Comparison of ENCODE assay signal across 25 cellular contexts in genomic region chr3:162211470-162211869, GRCh38.
"Had no signal": no experiment of that assay in that cellular context is flagged by ENCODE, and none has a peak within 500 bp of the region (broad histone marks: within the 10 kb centered on the region; RNA-seq: fewer than 3 reads in every experiment).

No MANE protein-coding gene starts in this region.

- H3K4me1 Mint-ChIP-seq: endodermal cell; stimulated activated effector memory CD8-positive, alpha-beta T cell treated with anti-CD3 and anti-CD28 coated beads, Interleukin-12 subunit alpha, Interleukin-12 subunit beta, amount 100 ng/mL, for 72 hours had no signal

- H3K4me3 ChIP-seq: hepatocyte, lung, ovary, right atrium auricular region, sigmoid colon, smooth muscle cell, suprapubic skin, thyroid gland had no signal

- H3K4me2 ChIP-seq: hepatocyte, smooth muscle cell had no signal

- ATAC-seq: left colon; left ventricle myocardium superior; stimulated activated effector memory CD8-positive, alpha-beta T cell treated with anti-CD3 and anti-CD28 coated beads, Interleukin-12 subunit alpha, Interleukin-12 subunit beta, amount 100 ng/mL, for 72 hours; stimulated activated naive CD8-positive, alpha-beta T cell treated with anti-CD3 and anti-CD28 coated beads, Interleukin-15, Interleukin-2, amounts not matched to agents 100 U/mL and 50 U/mL, for 24 hours had no signal

- DNase-seq: endodermal cell; erythroblast; foreskin melanocyte; head of caudate nucleus; left colon; left ventricle myocardium superior; mesenchymal stem cell; midbrain; ovary; sigmoid colon; stimulated activated CD4-positive, alpha-beta T cell treated with anti-CD3 and anti-CD28 coated beads, Interleukin-2, amount 100 ng/mL, for 48 hours; stimulated activated naive CD8-positive, alpha-beta T cell treated with anti-CD3 and anti-CD28 coated beads, Interleukin-15, Interleukin-2, amounts not matched to agents 100 U/mL and 50 U/mL, for 24 hours; thyroid gland had no signal

- H3K36me3 Mint-ChIP-seq: stimulated activated effector memory CD8-positive, alpha-beta T cell treated with anti-CD3 and anti-CD28 coated beads, Interleukin-12 subunit alpha, Interleukin-12 subunit beta, amount 100 ng/mL, for 72 hours; type B pancreatic cell had no signal

- H3K4me1 ChIP-seq: right atrium auricular region, suprapubic skin, thyroid gland had no signal

- H3K9me3 ChIP-seq: neutrophil, ovary, right atrium auricular region, sigmoid colon, suprapubic skin, thyroid gland had no signal

- H3K9me3 Mint-ChIP-seq: dendritic cell treated with granulocyte-macrophage colony-stimulating factor and Interleukin-4, amounts not matched to agents 40 ng/mL and 50 ng/mL, for 4 days; endodermal cell; nephron; type B pancreatic cell had no signal

- FAIRE-seq: endothelial cell of umbilical vein, urothelium cell line had no signal

- H3K27me3 Mint-ChIP-seq: dendritic cell treated with granulocyte-macrophage colony-stimulating factor and Interleukin-4, amounts not matched to agents 40 ng/mL and 50 ng/mL, for 4 days; type B pancreatic cell had no signal

- H3K27me3 ChIP-seq: hepatocyte, neutrophil, right atrium auricular region, sigmoid colon, suprapubic skin, thyroid gland had no signal

- H2AFZ ChIP-seq: hepatocyte had no signal

- H3K27ac ChIP-seq: hepatocyte, neutrophil, ovary, right atrium auricular region, sigmoid colon, suprapubic skin, thyroid gland had no signal

- H3K27ac Mint-ChIP-seq: dendritic cell treated with granulocyte-macrophage colony-stimulating factor and Interleukin-4, amounts not matched to agents 40 ng/mL and 50 ng/mL, for 4 days; endodermal cell; nephron; stimulated activated effector memory CD8-positive, alpha-beta T cell treated with anti-CD3 and anti-CD28 coated beads, Interleukin-12 subunit alpha, Interleukin-12 subunit beta, amount 100 ng/mL, for 72 hours; type B pancreatic cell had no signal

- H3K79me2 ChIP-seq: hepatocyte had no signal

- H3K4me3 Mint-ChIP-seq: dendritic cell treated with granulocyte-macrophage colony-stimulating factor and Interleukin-4, amounts not matched to agents 40 ng/mL and 50 ng/mL, for 4 days; endodermal cell; nephron; stimulated activated effector memory CD8-positive, alpha-beta T cell treated with anti-CD3 and anti-CD28 coated beads, Interleukin-12 subunit alpha, Interleukin-12 subunit beta, amount 100 ng/mL, for 72 hours; type B pancreatic cell had no signal

- H3K36me3 ChIP-seq: neutrophil, ovary, right atrium auricular region, sigmoid colon, suprapubic skin, thyroid gland had no signal
